24 cellular contexts compared by ENCODE assay signal in the genomic region with DNA sequence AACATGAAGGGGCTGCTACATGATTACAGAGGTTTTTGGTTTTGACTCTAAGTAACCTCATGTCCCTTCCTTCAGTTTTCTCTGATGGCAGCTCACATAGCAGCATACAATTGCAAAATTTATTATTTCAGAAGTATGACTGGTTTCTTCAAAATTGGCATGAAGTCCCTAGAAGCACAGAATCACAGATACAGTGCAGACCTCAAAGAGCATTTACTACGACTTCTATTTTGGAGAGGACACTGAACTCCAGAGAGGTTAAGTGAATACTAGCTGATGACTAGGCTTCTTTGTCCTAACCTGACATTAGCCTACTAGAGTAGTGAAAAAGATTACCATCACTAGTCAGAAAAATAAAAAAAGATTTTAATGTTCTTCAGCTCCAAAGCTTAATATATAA.
DNase-seq lines count a peak whose midpoint lies in the region; ATAC-seq and TF ChIP-seq lines count a peak whose summit lies in the region.
"Had no signal": no experiment of that assay in that cellular context is flagged by ENCODE, and none has a peak within 500 bp of the region (broad histone marks: within the 10 kb centered on the region; RNA-seq: fewer than 3 reads in every experiment).

No MANE protein-coding gene starts in this region.

- TF ChIP-seq CTCF in left ventricle myocardium inferior (IDR thresholded peaks at IDR 0.05; ENCODE audit: borderline replicate concordance), result no peak

- no peaks in the 10 kb centered on the region for H3K27me3 ChIP-seq in adipocyte (replicated peaks; ENCODE audit: control insufficient read depth, insufficient read depth, low read length)
- no peaks in the 10 kb centered on the region for H3K27me3 ChIP-seq in left ventricle myocardium inferior (ENCODE audit: low read depth)
- H3K27me3 ChIP-seq: BLaER1 treated with 17β-estradiol and CSF1 and Interleukin-3, amounts not matched to agents 10 nM and 100 nM; esophagus muscularis mucosa; hepatocyte; right lobe of liver had no signal

- H3K4me3 ChIP-seq in adipocyte (ENCODE audit: low read length) (peak overlapping the region; percentile 51), left ventricle myocardium inferior (no peak overlapping the region)
- H3K4me3 ChIP-seq: BLaER1 treated with 17β-estradiol and CSF1 and Interleukin-3, amounts not matched to agents 10 nM and 100 nM; dorsolateral prefrontal cortex; esophagus muscularis mucosa; hepatocyte; right lobe of liver had no signal

- H3K4me1 ChIP-seq in adipocyte (ENCODE audit: control insufficient read depth, insufficient read depth, low read length) (peaks cover 55% of the 10 kb centered on the region), left ventricle myocardium inferior (no peaks in the 10 kb centered on the region)
- H3K4me1 ChIP-seq: BLaER1 treated with 17β-estradiol and CSF1 and Interleukin-3, amounts not matched to agents 10 nM and 100 nM; right lobe of liver had no signal

- peak; percentile 61 for ATAC-seq in sciatic nerve
- ATAC-seq in HG03469 (IDR thresholded peaks at IDR 0.05; ENCODE audit: unreplicated experiment), result no peak
- ATAC-seq in GM21619 (IDR thresholded peaks at IDR 0.05; ENCODE audit: unreplicated experiment), result no peak
- ATAC-seq: activated naive CD8-positive, alpha-beta T cell treated with anti-CD3 and anti-CD28 coated beads, Interleukin-2, amount 50 U/mL, for 24 hours; right lobe of liver had no signal

- H3K36me3 ChIP-seq in adipocyte (ENCODE audit: control insufficient read depth, insufficient read depth, low read length, severe bottlenecking) (no peaks in the 10 kb centered on the region), left ventricle myocardium inferior (no peaks in the 10 kb centered on the region)
- H3K36me3 ChIP-seq: BLaER1 treated with 17β-estradiol and CSF1 and Interleukin-3, amounts not matched to agents 10 nM and 100 nM; esophagus muscularis mucosa; right lobe of liver had no signal

- peak overlapping the region; percentile 26 for H3K27ac ChIP-seq in left ventricle myocardium inferior (replicated peaks)
- H3K27ac ChIP-seq: BLaER1 treated with 17β-estradiol and CSF1 and Interleukin-3, amounts not matched to agents 10 nM and 100 nM; dorsolateral prefrontal cortex; hepatocyte; right lobe of liver; RWPE1 had no signal

- DNase-seq in EH (ENCODE audit: low read depth) (peak; percentile 39), adipocyte (ENCODE audit: low read depth) (peak; percentile 60), left ventricle myocardium inferior (no peak), sciatic nerve (ENCODE audit: low spot score) (no peak), pons (ENCODE audit: low spot score) (no peak)
- no peak for DNase-seq in activated T-cell treated with anti-CD3 and anti-CD28 coated beads, Interleukin-2, amount 50 U/mL, for 48 hours
- DNase-seq: activated CD4-positive, alpha-beta T cell treated with anti-CD3 and anti-CD28 coated beads, Interleukin-2, amount 50 U/mL, for 1 hour; activated CD4-positive, CD25-positive, alpha-beta regulatory T cell; activated gamma-delta T cell treated with Interleukin-2 at 50 U/mL for 16 hours; activated naive CD8-positive, alpha-beta T cell treated with anti-CD3 and anti-CD28 coated beads, Interleukin-2, amount 50 U/mL, for 24 hours; activated T-cell treated with anti-CD3 and anti-CD28 coated beads, Interleukin-2, amount 50 U/mL, for 1 hour; DMS53; dorsolateral prefrontal cortex; NCI-H1417 treated with DMSO at 0.1 percent for 48 hours; NCI-H446; posterior cingulate gyrus; right lobe of liver; stimulated activated CD4-positive, alpha-beta T cell treated with anti-CD3 and anti-CD28 coated beads, Interleukin-4, amount 100 ng/mL, for 24 hours had no signal

- no peaks in the 10 kb centered on the region for H3K9me3 ChIP-seq in adipocyte (ENCODE audit: control insufficient read depth, low read length)
- no peaks in the 10 kb centered on the region for H3K9me3 ChIP-seq in left ventricle myocardium inferior (replicated peaks)
- H3K9me3 ChIP-seq: BLaER1 treated with 17β-estradiol and CSF1 and Interleukin-3, amounts not matched to agents 10 nM and 100 nM; esophagus muscularis mucosa; right lobe of liver had no signal

- H3K9ac ChIP-seq in adipocyte (ENCODE audit: low read length), result peak overlapping the region; percentile 18
- H3K9ac ChIP-seq: BLaER1 treated with 17β-estradiol and CSF1 and Interleukin-3, amounts not matched to agents 10 nM and 100 nM had no signal

- intact Hi-C loops in left ventricle myocardium inferior (cut with micrococcal nuclease), result no loop called here
- intact Hi-C loops in sciatic nerve (cut with DNase I), result no loop called here

Comparison
In these comparisons a context has a peak if more than half of its experiments do, and no peak if none do; other contexts are left out.
1. DNase-seq: peak in EH (single experiment) and adipocyte (single experiment); none in left ventricle myocardium inferior (single experiment), sciatic nerve (single experiment), pons (single experiment) and activated T-cell treated with anti-CD3 and anti-CD28 coated beads, Interleukin-2, amount 50 U/mL, for 48 hours (0 of 2).